ENCODE assay signal across 27 cellular contexts in genomic region chr4:52585379-52585778, GRCh38.
"Had no signal": no experiment of that assay in that cellular context is flagged by ENCODE, and none has a peak within 500 bp of the region (broad histone marks: within the 10 kb centered on the region; RNA-seq: fewer than 3 reads in every experiment).

No MANE protein-coding gene starts in this region.

- H3K36me3 ChIP-seq: left lung, spleen, thyroid gland, upper lobe of right lung had no signal

- H3K27me3 ChIP-seq: foreskin keratinocyte, hepatocyte, left lung, spleen, thyroid gland, upper lobe of right lung had no signal

- H3K4me3 ChIP-seq: hepatocyte, left lung, spleen, thyroid gland, upper lobe of right lung had no signal

- H2AFZ ChIP-seq: hepatocyte had no signal

- H3K27me3 Mint-ChIP-seq: activated CD4-positive, alpha-beta memory T cell treated with anti-CD3 and anti-CD28 coated beads for 36 hours; brain; progenitor cell of endocrine pancreas had no signal

- H3K36me3 Mint-ChIP-seq: activated CD4-positive, alpha-beta memory T cell treated with anti-CD3 and anti-CD28 coated beads for 36 hours; activated naive CD8-positive, alpha-beta T cell treated with anti-CD3 and anti-CD28 coated beads, Interleukin-2, amount 10 ng/mL, durations not matched to agents 7 days and 5 days; brain; immature natural killer cell; natural killer cell treated with Interleukin-12 subunit alpha and Interleukin-12 subunit beta and Interleukin-15 and Interleukin-18, amount 100 ng/mL, for 72 hours had no signal

- DNase-seq: activated CD4-positive, alpha-beta memory T cell treated with anti-CD3 and anti-CD28 coated beads for 36 hours; activated CD4-positive, alpha-beta T cell treated with anti-CD3 and anti-CD28 coated beads for 48 hours; activated effector memory CD4-positive, alpha-beta T cell treated with Interleukin-2 at 50 U/mL for 16 hours; activated naive CD4-positive, alpha-beta T cell treated with anti-CD3 and anti-CD28 coated beads for 36 hours; activated naive CD8-positive, alpha-beta T cell treated with anti-CD3 and anti-CD28 coated beads, Interleukin-2, amount 10 ng/mL, durations not matched to agents 7 days and 5 days; activated T-cell treated with anti-CD3 and anti-CD28 coated beads, Interleukin-2, amount 50 U/mL, for 72 hours; caudate nucleus; dermis blood vessel endothelial cell; effector CD8-positive, alpha-beta T cell; erythroblast; foreskin keratinocyte; immature natural killer cell; left lung; mammary epithelial cell; retina; spleen; stimulated activated CD4-positive, alpha-beta T cell treated with anti-CD3 and anti-CD28 coated beads, Interleukin-4, amount 100 ng/mL, for 1 hour; stimulated activated naive CD4-positive, alpha-beta T cell treated with Interleukin-2 at 50 U/mL for 16 hours; substantia nigra; T1000; thyroid gland; upper lobe of right lung had no signal

- H3K9me3 Mint-ChIP-seq: activated CD4-positive, alpha-beta memory T cell treated with anti-CD3 and anti-CD28 coated beads for 36 hours; activated naive CD4-positive, alpha-beta T cell treated with anti-CD3 and anti-CD28 coated beads for 36 hours; activated naive CD8-positive, alpha-beta T cell treated with anti-CD3 and anti-CD28 coated beads, Interleukin-2, amount 10 ng/mL, durations not matched to agents 7 days and 5 days; activated T-cell treated with anti-CD3 and anti-CD28 coated beads, Interleukin-2, amount 50 U/mL, for 72 hours; brain; immature natural killer cell; natural killer cell treated with Interleukin-12 subunit alpha and Interleukin-12 subunit beta and Interleukin-15 and Interleukin-18, amount 100 ng/mL, for 72 hours; T-helper 1 cell treated with Interleukin-12 subunit alpha and Interleukin-12 subunit beta and Interleukin-4 antibody, amounts not matched to agents 30 μg/mL and 1 μg/mL, for 36 hours had no signal

- H3K4me2 ChIP-seq: hepatocyte had no signal

- H3K9me3 ChIP-seq: left lung, spleen, thyroid gland, upper lobe of right lung had no signal

- H3K27ac Mint-ChIP-seq: activated CD4-positive, alpha-beta memory T cell treated with anti-CD3 and anti-CD28 coated beads for 36 hours; activated naive CD4-positive, alpha-beta T cell treated with anti-CD3 and anti-CD28 coated beads for 36 hours; activated naive CD8-positive, alpha-beta T cell treated with anti-CD3 and anti-CD28 coated beads, Interleukin-2, amount 10 ng/mL, durations not matched to agents 7 days and 5 days; activated T-cell treated with anti-CD3 and anti-CD28 coated beads, Interleukin-2, amount 50 U/mL, for 72 hours; brain; immature natural killer cell; natural killer cell treated with Interleukin-12 subunit alpha and Interleukin-12 subunit beta and Interleukin-15 and Interleukin-18, amount 100 ng/mL, for 72 hours; progenitor cell of endocrine pancreas; T-helper 1 cell treated with Interleukin-12 subunit alpha and Interleukin-12 subunit beta and Interleukin-4 antibody, amounts not matched to agents 30 μg/mL and 1 μg/mL, for 36 hours had no signal

- H3K4me1 ChIP-seq: foreskin keratinocyte, left lung, spleen, thyroid gland, upper lobe of right lung had no signal

- H3K27ac ChIP-seq: foreskin keratinocyte, hepatocyte, left lung, spleen, thyroid gland, upper lobe of right lung had no signal

- ATAC-seq: activated T-cell treated with anti-CD3 and anti-CD28 coated beads, Interleukin-2, amount 50 U/mL, for 72 hours; foreskin keratinocyte; left lung; natural killer cell treated with Interleukin-12 subunit alpha and Interleukin-12 subunit beta and Interleukin-15 and Interleukin-18, amount 100 ng/mL, for 72 hours; upper lobe of right lung had no signal

- H3K79me2 ChIP-seq: hepatocyte had no signal

- H3K4me3 Mint-ChIP-seq: activated CD4-positive, alpha-beta memory T cell treated with anti-CD3 and anti-CD28 coated beads for 36 hours; activated naive CD4-positive, alpha-beta T cell treated with anti-CD3 and anti-CD28 coated beads for 36 hours; activated naive CD8-positive, alpha-beta T cell treated with anti-CD3 and anti-CD28 coated beads, Interleukin-2, amount 10 ng/mL, durations not matched to agents 7 days and 5 days; activated T-cell treated with anti-CD3 and anti-CD28 coated beads, Interleukin-2, amount 50 U/mL, for 72 hours; brain; immature natural killer cell; natural killer cell treated with Interleukin-12 subunit alpha and Interleukin-12 subunit beta and Interleukin-15 and Interleukin-18, amount 100 ng/mL, for 72 hours; T-helper 1 cell treated with Interleukin-12 subunit alpha and Interleukin-12 subunit beta and Interleukin-4 antibody, amounts not matched to agents 30 μg/mL and 1 μg/mL, for 36 hours had no signal
